20 cellular contexts compared by ENCODE assay signal in genomic region chr9:135983745-135984710, GRCh38. TPM values are rescaled to one million over a fixed set of nuclear protein-coding genes. Genes with fewer than 3 reads are reported as not detected.
A peak's percentile ranks its signal among the peaks of the same experiment; 100 is the strongest.
DNase-seq lines count a peak whose midpoint lies in the region; ATAC-seq, FAIRE-seq and TF ChIP-seq lines count a peak whose summit lies in the region.
"Had no signal": no experiment of that assay in that cellular context is flagged by ENCODE, and none has a peak within 500 bp of the region (broad histone marks: within the 10 kb centered on the region; RNA-seq: fewer than 3 reads in every experiment).

No MANE protein-coding gene starts in this region.

- in situ Hi-C loops in K562 (cut with MboI), result loop anchor here (5.0 kb wide), 1 partner anchor 128 kb away; no protein-coding TSS in a partner anchor

- H3F3A ChIP-seq in smooth muscle cell (ENCODE audit: low read depth), result peaks cover 5% of the 10 kb centered on the region

- H3K9ac ChIP-seq in K562 (ENCODE audit: insufficient read depth in 1 of 2, low read depth in 2 of 2, low read length in 2 of 2) (peak overlapping the region in 1 of 2 experiments; percentile 84; a peak in 2 of 4 replicates), smooth muscle cell (ENCODE audit: low read depth) (no peak overlapping the region)

- 0 out of 2 replicates have a peak, but pooled peaks cover 3% of the 10 kb centered on the region for H4K20me1 ChIP-seq in K562 (replicated peaks; ENCODE audit: control insufficient read depth, insufficient read depth, low read length)
- no peaks in the 10 kb centered on the region for H4K20me1 ChIP-seq in smooth muscle cell (ENCODE audit: low read depth)

- peak overlapping the region; percentile 30 for H2AFZ ChIP-seq in K562 (ENCODE audit: low read depth, low read length)
- H2AFZ ChIP-seq in smooth muscle cell (ENCODE audit: low read depth), result no peak overlapping the region

- peak; percentile 51 for FAIRE-seq in K562 (lab: Jason Lieb, UNC)
- FAIRE-seq: G401.6 had no signal

- TF ChIP-seq RAD21 in K562 (CRISPR knock-in tag; conservative IDR thresholded peaks at IDR 0.05 in 1 of 2, IDR thresholded peaks at IDR 0.05 in 1 of 2), result no peak

- H3K4me1 ChIP-seq in HEK293 (ENCODE audit: control insufficient read depth, insufficient read depth, low read length), result no peaks in the 10 kb centered on the region
- H3K4me1 ChIP-seq in K562 (replicated peaks in 1 of 2; ENCODE audit: control insufficient read depth in 2 of 2, insufficient read depth in 2 of 2, low read length in 2 of 2), result peaks cover 23 to 78% of the 10 kb centered on the region in 2 experiments
- no peaks in the 10 kb centered on the region for H3K4me1 ChIP-seq in smooth muscle cell (ENCODE audit: low read depth)
- H3K4me1 ChIP-seq: HAP-1 had no signal

- H3K4me2 ChIP-seq in K562 (ENCODE audit: insufficient read depth, low read length) (peak overlapping the region; percentile 59; the same call in 1 of the 2 replicates), smooth muscle cell (peak overlapping the region; percentile 66)

- H3K27me3 ChIP-seq in K562 (ENCODE audit: control insufficient read depth in 2 of 2, insufficient read depth in 2 of 2, low read length in 2 of 2), result peaks cover 14 to 35% of the 10 kb centered on the region in 2 experiments; a peak in 4 of 5 replicates
- H3K27me3 ChIP-seq in smooth muscle cell (ENCODE audit: low read depth), result no peaks in the 10 kb centered on the region

- CTCF ChIA-PET in HEK293 (lab: Yijun Ruan, JAX), result interaction anchor here (0.7 to 1.7 kb wide), 5 partner anchors 9 to 69 kb away, joined by 3 to 11 read pairs (median 4); no protein-coding TSS in a partner anchor
- CTCF ChIA-PET in K562 (lab: Yijun Ruan, JAX; ENCODE audit: low intra/inter-chr PET ratio), result interaction anchor here (0.5 to 0.6 kb wide), 2 partner anchors 186 to 188 kb away, joined by 3 to 4 read pairs; no protein-coding TSS in a partner anchor

- H3K79me2 ChIP-seq in K562 (ENCODE audit: control insufficient read depth, insufficient read depth, low read length) (no peaks in the 10 kb centered on the region), smooth muscle cell (ENCODE audit: low read depth) (no peaks in the 10 kb centered on the region)

- TF ChIP-seq POLR2A in K562 (conservative IDR thresholded peaks at IDR 0.05), result no peak

- TF ChIP-seq CTCF in HEK293 (tag by site-specific recombination; IDR thresholded peaks at IDR 0.05) (no peak), K562 (IDR thresholded peaks at IDR 0.05 in 2 of 3, conservative IDR thresholded peaks at IDR 0.05 in 1 of 3; ENCODE audit: insufficient read depth in 2 of 3, low read depth in 1 of 3, low read length in 3 of 3) (no peak), smooth muscle cell (IDR thresholded peaks at IDR 0.05; ENCODE audit: borderline replicate concordance, insufficient read depth, poor library complexity, severe bottlenecking) (no peak)

- H3K9me1 ChIP-seq in K562 (ENCODE audit: control insufficient read depth, insufficient read depth, low read length), result no peaks in the 10 kb centered on the region

- no peak overlapping the region for H3K27ac ChIP-seq in HEK293 (ENCODE audit: extremely low read depth, low read depth, low read length)
- no peak overlapping the region for H3K27ac ChIP-seq in K562 (ENCODE audit: extremely low read depth, low read depth, low read length)
- no peak overlapping the region for H3K27ac ChIP-seq in smooth muscle cell (ENCODE audit: low read depth)

- H3K4me3 ChIP-seq in HEK293 (ENCODE audit: low read depth, low read length), result no peak overlapping the region
- no peak overlapping the region for H3K4me3 ChIP-seq in K562
- H3K4me3 ChIP-seq in smooth muscle cell, result no peak overlapping the region
- H3K4me3 ChIP-seq: HAP-1 had no signal

- ATAC-seq in K562 (peak; percentile 53), left colon (no peak)
- ATAC-seq: SK-N-SH treated with all-trans-retinoic acid at 6 μM for 48 hours, T-cell had no signal

- H3K36me3 ChIP-seq in HEK293 (ENCODE audit: control insufficient read depth in 2 of 2, insufficient read depth in 1 of 2, low read length in 2 of 2) (no peaks in the 10 kb centered on the region), K562 (ENCODE audit: control insufficient read depth, insufficient read depth, low read length) (no peaks in the 10 kb centered on the region), smooth muscle cell (ENCODE audit: low read depth) (no peaks in the 10 kb centered on the region)
- H3K36me3 ChIP-seq: HAP-1 had no signal

- H3K9me3 ChIP-seq in HEK293 (ENCODE audit: control insufficient read depth, insufficient read depth, low read depth, low read length) (no peaks in the 10 kb centered on the region), K562 (replicated peaks; ENCODE audit: control insufficient read depth, insufficient read depth, low read depth, low read length) (no peaks in the 10 kb centered on the region), smooth muscle cell (replicated peaks; ENCODE audit: low read depth) (no peaks in the 10 kb centered on the region)
- H3K9me3 ChIP-seq: HAP-1 had no signal

- BruUV-seq in K562 (replicated peaks; lab: Mats Ljungman, UMichigan), result no TSS peak

- 8% methylated on average over 30 of the region's 33 CpGs for WGBS in K562 (ENCODE audit: insufficient coverage, low coverage, missing lambda C conversion rate)
- 49% methylated on average over 30 of the region's 33 CpGs for WGBS in smooth muscle cell (ENCODE audit: low lambda C conversion rate)

- DNase-seq in NCI-H526 treated with DMSO at 0.1 percent for 48 hours (lab: John Stamatoyannopoulos, UW) (peak; percentile 8), K562 (ENCODE audit: extremely low read depth in 1 of 4, low spot score in 3 of 4) (peak in 1 of 4 experiments; percentile 53), smooth muscle cell (lab: John Stamatoyannopoulos, UW; ENCODE audit: unreplicated experiment) (no peak), left colon (no peak), GM19238 (ENCODE audit: insufficient read length, low spot score) (no peak), GM03348 (ENCODE audit: low spot score) (no peak)
- DNase-seq: CD4-positive, CD25-positive, alpha-beta regulatory T cell; COR-L47; DMS 273 treated with DMSO at 0.1 percent for 48 hours; Kasumi-1; NCI-H1105; NCI-H1694 treated with DMSO at 0.1 percent for 48 hours; NCI-H748 treated with DMSO at 0.1 percent for 48 hours; NK-92 treated with Interleukin-12 subunit alpha and Interleukin-12 subunit beta, amount 100 ng/mL, for 24 hours; Right ventricle myocardium superior; T-cell had no signal

- no peak for TF ChIP-seq EP300 in K562 (IDR thresholded peaks at IDR 0.05; ENCODE audit: low read length)

- intact Hi-C loops in K562 (cut with micrococcal nuclease) (loop anchor here (5.0 kb wide), 1 partner anchor 187 kb away; no protein-coding TSS in a partner anchor), left colon (cut with DNase I, micrococcal nuclease) (no loop called here)

- POLR2A ChIA-PET in HEK293 (lab: Yijun Ruan, JAX) (no interaction called here), K562 (lab: Yijun Ruan, JAX) (interaction anchor here (0.6 to 0.7 kb wide), 2 partner anchors 12 to 1041 kb away, joined by 3 to 4 read pairs; no protein-coding TSS in a partner anchor)

TF ChIP-seq in HEK293, 187 proteins besides CTCF, POLR2A, EP300 and RAD21 (continues in another document):
- TF ChIP-seq ZNF146 (tag by site-specific recombination; IDR thresholded peaks at IDR 0.05) (no peak), ZNF830 (tag by site-specific recombination; IDR thresholded peaks at IDR 0.05; ENCODE audit: low read depth) (no peak), ZNF585B (tag by site-specific recombination; IDR thresholded peaks at IDR 0.05) (no peak), ZFP3 (tag by site-specific recombination; IDR thresholded peaks at IDR 0.05; ENCODE audit: low read depth) (no peak), ZSCAN30 (tag by site-specific recombination; IDR thresholded peaks at IDR 0.05) (no peak), YY2 (tag by site-specific recombination; IDR thresholded peaks at IDR 0.05) (no peak), ZNF266 (tag by site-specific recombination; IDR thresholded peaks at IDR 0.05; ENCODE audit: low read depth) (no peak)

TF ChIP-seq in K562, 482 proteins besides CTCF, POLR2A, EP300 and RAD21 (continues in another document):
- no peak for TF ChIP-seq NKRF (IDR thresholded peaks at IDR 0.05; ENCODE audit: borderline replicate concordance)

RNA-seq across cellular contexts. Expression of gene UBAC1, which starts 22.9 kb away (rescaled TPM):
- 536 and 854 TPM in 2 replicates for total RNA-seq in K562 (2011; cell fraction: chromatin; rRNA removed; ENCODE audit: low replicate concordance)
- 552 and 553 TPM in 2 replicates for total RNA-seq in K562 (2011; cell fraction: nucleolus; rRNA removed)
- 447 and 492 TPM in 2 replicates for total RNA-seq in K562 (2011; cell fraction: nucleoplasm; rRNA removed)
- total RNA-seq in K562 (2014; rRNA removed) (399 and 504 TPM in 2 replicates), K562 (2014; rRNA removed; fragmentation: Illumina TruSeq; extraction: Trizol) (138 and 145 TPM in 2 replicates), K562 (2015; rRNA removed; fragmentation: Illumina TruSeq; extraction: Trizol) (166 and 171 TPM in 2 replicates), K562 (2021) (294 and 309 TPM in 2 replicates), smooth muscle cell (34.3 and 35.3 TPM in 2 replicates), left colon (10 to 100 TPM; 63.0 to 64.8 TPM)
- polyA plus RNA-seq in K562 (2011; rRNA removed) (385 and 395 TPM in 2 replicates), K562 (2014; fragmentation: Illumina TruSeq; extraction: Trizol) (219 and 228 TPM in 2 replicates), K562 (2014; fragmentation: Nextera tagmentation; extraction: Ambion mirVana) (100 to 1,000 TPM in 1 of 2 experiments, 10 to 100 TPM in 1; 94.0 to 117 TPM), K562 (2014; rRNA removed) (381 and 405 TPM in 2 replicates), smooth muscle cell (43.5 and 50.4 TPM in 2 replicates)
- 447 and 505 TPM in 2 replicates for polyA plus RNA-seq in K562 (2011; cell fraction: cytosol; rRNA removed)
- 838 and 845 TPM in 2 replicates for polyA plus RNA-seq in K562 (2011; cell fraction: nucleus; rRNA removed)
- 178 and 239 TPM in 2 replicates for polyA plus RNA-seq in K562 (2012)
- 128 and 165 TPM in 2 replicates for polyA minus RNA-seq in K562 (2011; rRNA and poly(A)+ RNA removed)
- 110 and 129 TPM in 2 replicates for polyA minus RNA-seq in K562 (2011; cell fraction: cytosol; rRNA and poly(A)+ RNA removed)
- 120 and 171 TPM in 2 replicates for polyA minus RNA-seq in K562 (2011; cell fraction: nucleus; rRNA and poly(A)+ RNA removed)

Comparison
In these comparisons a context has a peak if more than half of its experiments do, and no peak if none do; other contexts are left out.
1. Of the 44 proteins assayed by ChIP-seq in both K562 and HEK293: peak only in K562: ZBTB7A; only in HEK293: PATZ1, ZBTB8A, ZNF24 and ZNF561; in both: none; in neither: 38; mixed calls (peak in some experiments, not most) for 1.